In genomic region chr11:130131957-130132850, GRCh38 we compare ENCODE assay signal across 8 cellular contexts. TPM values are rescaled to one million over a fixed set of nuclear protein-coding genes. Genes with fewer than 3 reads are reported as not detected.
DNase-seq lines count a peak whose midpoint lies in the region; ATAC-seq, FAIRE-seq and TF ChIP-seq lines count a peak whose summit lies in the region.

No MANE protein-coding gene starts in this region.

- no peak overlapping the region for H3K27ac Mint-ChIP-seq in progenitor cell of endocrine pancreas

- H3K27me3 ChIP-seq in NT2/D1 (ENCODE audit: insufficient read depth, insufficient read length) (no peaks in the 10 kb centered on the region), foreskin keratinocyte (no peaks in the 10 kb centered on the region)

- DNase-seq in AG09309 (ENCODE audit: low read depth) (peak; percentile 17), GM18507 (ENCODE audit: extremely low spot score, insufficient read length, low read depth) (peak; percentile 40), HK-2 (ENCODE audit: unreplicated experiment) (peak; percentile 31), NT2/D1 (ENCODE audit: low read depth, low spot score) (peak; percentile 35), foreskin keratinocyte (peak; percentile 40 to 65), progenitor cell of endocrine pancreas (ENCODE audit: low spot score, unreplicated experiment) (no peak)
- peak; percentile 28 for DNase-seq in activated T-cell treated with anti-CD3 and anti-CD28 coated beads, Interleukin-2, amount 50 U/mL, for 1 hour

- H3K36me3 ChIP-seq in NT2/D1 (ENCODE audit: insufficient read depth, insufficient read length, low read length) = peaks cover 94% of the 10 kb centered on the region

- ATAC-seq in foreskin keratinocyte = peak; percentile 79
- ATAC-seq in HG02763 (IDR thresholded peaks at IDR 0.05; ENCODE audit: unreplicated experiment) = no peak

- H3K27ac ChIP-seq in foreskin keratinocyte = no peak overlapping the region

- H3K9ac ChIP-seq in NT2/D1 (ENCODE audit: insufficient read length, low read depth) = no peak overlapping the region

- peak; percentile 89 for FAIRE-seq in GM18507 (lab: Jason Lieb, UNC)

- H3K4me3 ChIP-seq in AG09309 (ENCODE audit: control insufficient read depth, low read depth, low read length) (no peak overlapping the region), NT2/D1 (ENCODE audit: insufficient read length, low read depth) (no peak overlapping the region)

- no peak overlapping the region for H3K4me3 Mint-ChIP-seq in progenitor cell of endocrine pancreas (ENCODE audit: low read depth)

- peak; percentile 81 for TF ChIP-seq CTCF in AG09309 (IDR thresholded peaks at IDR 0.05; ENCODE audit: control insufficient read depth, insufficient read depth, low read depth, low read length, missing control alignments)
- TF ChIP-seq CTCF in foreskin keratinocyte (conservative IDR thresholded peaks at IDR 0.05) = peak; percentile 90
- TF ChIP-seq CTCF in progenitor cell of endocrine pancreas (IDR thresholded peaks at IDR 0.05; ENCODE audit: unreplicated experiment) = peak; percentile 78

- no peaks in the 10 kb centered on the region for H3K27me3 Mint-ChIP-seq in progenitor cell of endocrine pancreas

- H3K36me3 Mint-ChIP-seq in progenitor cell of endocrine pancreas (ENCODE audit: insufficient read depth) = peaks cover 37% of the 10 kb centered on the region

- H3K4me1 ChIP-seq in NT2/D1 (ENCODE audit: insufficient read depth, insufficient read length) (no peaks in the 10 kb centered on the region), foreskin keratinocyte (no peaks in the 10 kb centered on the region)

- H3K9me3 ChIP-seq in NT2/D1 (ENCODE audit: insufficient read depth, low read length) = peaks cover 36% of the 10 kb centered on the region

- H3K9me3 Mint-ChIP-seq in progenitor cell of endocrine pancreas (ENCODE audit: low read depth) = no peaks in the 10 kb centered on the region

- peaks cover 1% of the 10 kb centered on the region for H3K4me1 Mint-ChIP-seq in progenitor cell of endocrine pancreas (ENCODE audit: low read depth)

RNA-seq across cellular contexts. Expression of gene ST14, which starts 27.4 kb away (rescaled TPM):
- total RNA-seq in foreskin keratinocyte = 94.1 and 94.8 TPM in 2 replicates
- 76.9 and 79.1 TPM in 2 replicates for polyA plus RNA-seq in foreskin keratinocyte
- 94.7 and 94.9 TPM in 2 replicates for total RNA-seq in progenitor cell of endocrine pancreas
